8 cellular contexts compared by ENCODE assay signal in the genomic region with DNA sequence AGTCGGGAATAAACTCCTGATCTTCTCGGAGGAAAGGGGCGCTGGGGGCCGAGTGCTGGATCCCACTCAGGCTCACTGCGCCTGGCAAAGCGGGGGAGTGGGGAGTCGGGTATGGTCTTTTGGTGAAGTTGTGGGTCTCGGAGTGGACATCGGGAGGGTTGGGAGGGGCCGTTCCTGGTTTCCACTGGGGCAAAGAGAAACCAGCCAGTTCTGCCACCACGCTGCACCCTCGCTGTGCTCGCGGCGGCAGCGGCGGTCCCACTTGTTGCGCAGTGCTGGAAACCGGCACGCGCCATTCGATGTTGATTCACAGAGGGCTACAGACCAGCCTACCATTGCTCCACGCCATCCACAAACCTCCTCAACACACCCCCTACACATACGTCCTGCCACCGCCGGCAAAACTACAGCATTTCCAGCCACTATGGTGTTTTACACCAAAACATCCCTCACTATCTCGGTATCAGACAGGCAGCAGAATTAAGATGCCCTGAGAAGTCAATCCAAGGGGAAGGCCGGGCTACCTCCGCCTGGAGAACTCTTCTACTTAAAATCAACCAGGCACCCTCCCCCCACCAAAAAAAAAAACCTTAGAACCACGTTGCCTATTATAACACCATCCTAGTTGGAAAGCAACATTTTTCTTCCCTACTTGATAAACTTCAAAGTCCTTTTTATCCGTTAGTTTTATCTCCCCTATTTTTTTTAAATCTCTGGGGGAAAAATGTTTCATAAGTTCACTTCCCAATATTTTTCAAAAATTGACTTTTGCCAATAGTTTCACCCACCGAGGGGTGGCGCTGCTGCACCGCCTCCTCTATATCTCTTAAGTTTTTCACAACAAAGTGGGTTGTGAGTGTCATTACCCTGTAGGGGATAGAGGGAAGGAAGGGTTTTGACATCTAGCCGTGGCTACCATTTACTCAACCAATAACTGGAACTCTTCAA. TPM values are rescaled to one million over a fixed set of nuclear protein-coding genes. Genes with fewer than 3 reads are reported as not detected.
A peak's percentile ranks its signal among the peaks of the same experiment; 100 is the strongest.
DNase-seq lines count a peak whose midpoint lies in the region; ATAC-seq, FAIRE-seq and TF ChIP-seq lines count a peak whose summit lies in the region.

No MANE protein-coding gene starts in this region.

- H3K27me3 ChIP-seq in bronchial epithelial cell (ENCODE audit: control insufficient read depth, insufficient read depth, low read length): no peaks in the 10 kb centered on the region
- no peaks in the 10 kb centered on the region for H3K27me3 ChIP-seq in smooth muscle cell (ENCODE audit: low read depth)

- H3K4me3 ChIP-seq in bronchial epithelial cell (ENCODE audit: low read depth, low read length) (peak overlapping the region; percentile 43), smooth muscle cell (peak overlapping the region; percentile 96)

- H3K36me3 ChIP-seq in bronchial epithelial cell (ENCODE audit: control insufficient read depth, insufficient read depth, low read length) (no peaks in the 10 kb centered on the region), smooth muscle cell (ENCODE audit: low read depth) (no peaks in the 10 kb centered on the region)

- POLR2A ChIA-PET in GM10248 (lab: Yijun Ruan, JAX): interaction anchor here (0.6 kb wide), 2 partner anchors 160 to 1217 kb away, joined by 3 read pairs; no protein-coding TSS in a partner anchor

- DNase-seq in GM10248 (ENCODE audit: extremely low spot score): no peak
- DNase-seq in NCI-H2081 (lab: John Stamatoyannopoulos, UW): peak; percentile 67 to 72
- DNase-seq in UCSD-AML1 (lab: John Stamatoyannopoulos, UW; ENCODE audit: unreplicated experiment): peak; percentile 67
- peak; percentile 69 for DNase-seq in bronchial epithelial cell (ENCODE audit: low read depth)
- DNase-seq in islet precursor cell: peak; percentile 82
- peak; percentile 40 for DNase-seq in smooth muscle cell (lab: John Stamatoyannopoulos, UW; ENCODE audit: unreplicated experiment)
- DNase-seq in 8988T: no peak

- H3K9me3 ChIP-seq in smooth muscle cell (replicated peaks; ENCODE audit: low read depth): no peaks in the 10 kb centered on the region

- H3F3A ChIP-seq in smooth muscle cell (ENCODE audit: low read depth): peaks cover 6% of the 10 kb centered on the region

- WGBS in smooth muscle cell (ENCODE audit: low lambda C conversion rate): under 1% methylated on average over 35 of the region's 35 CpGs

- H3K4me1 ChIP-seq in smooth muscle cell (ENCODE audit: low read depth): peaks cover 13% of the 10 kb centered on the region

- H3K27ac ChIP-seq in smooth muscle cell (ENCODE audit: low read depth): peak overlapping the region; percentile 99

- CTCF ChIA-PET in GM10248 (lab: Yijun Ruan, JAX): interaction anchor here (0.6 to 11.9 kb wide), 56 partner anchors 7 to 1614 kb away, joined by 3 to 530 read pairs (median 6); a partner anchor contains a TSS

- peaks cover 48% of the 10 kb centered on the region for H4K20me1 ChIP-seq in smooth muscle cell (ENCODE audit: low read depth)

- TF ChIP-seq CTCF in GM10248 (IDR thresholded peaks at IDR 0.05; ENCODE audit: control extremely low read depth, extremely low read depth, low read depth, missing control alignments): peak; percentile 76
- peak; percentile 62 for TF ChIP-seq CTCF in bronchial epithelial cell (IDR thresholded peaks at IDR 0.05; ENCODE audit: insufficient read depth, low read length, severe bottlenecking)
- peak; percentile 96 for TF ChIP-seq CTCF in smooth muscle cell (IDR thresholded peaks at IDR 0.05; ENCODE audit: borderline replicate concordance, insufficient read depth, poor library complexity, severe bottlenecking)

- no peak for FAIRE-seq in bronchial epithelial cell (lab: Jason Lieb, UNC)

- H3K79me2 ChIP-seq in smooth muscle cell (ENCODE audit: low read depth): peaks cover 52% of the 10 kb centered on the region

- no peak for ATAC-seq in HG03460 (IDR thresholded peaks at IDR 0.05; ENCODE audit: unreplicated experiment)

- H2AFZ ChIP-seq in smooth muscle cell (ENCODE audit: low read depth): no peak overlapping the region

- H3K4me2 ChIP-seq in smooth muscle cell: peak overlapping the region; percentile 99

- peak overlapping the region; percentile 76 for H3K9ac ChIP-seq in smooth muscle cell (ENCODE audit: low read depth)

RNA-seq across cellular contexts. Expression of a gene that starts 3.6 kb away (rescaled TPM):
- total RNA-seq in bronchial epithelial cell (6.8 and 9.0 TPM in 2 replicates), smooth muscle cell (30.8 and 39.1 TPM in 2 replicates)
- polyA plus RNA-seq in smooth muscle cell: 16.8 and 18.3 TPM in 2 replicates

RNA-seq across cellular contexts. Expression of a gene that starts 39.3 kb away (rescaled TPM):
- not detected in 2 replicates for total RNA-seq in bronchial epithelial cell
- total RNA-seq in smooth muscle cell: not detected in 2 replicates
- polyA plus RNA-seq in smooth muscle cell: not detected in 2 replicates

Comparison
In these comparisons a context has a peak if more than half of its experiments do, and no peak if none do; other contexts are left out.
1. DNase-seq: peak in NCI-H2081 (2 of 2), UCSD-AML1 (single experiment), bronchial epithelial cell (single experiment), islet precursor cell (single experiment) and smooth muscle cell (single experiment); none in GM10248 (single experiment) and 8988T (single experiment).
2. Peak in every context shown above with its lines, with median percentiles within 50 percentile points of each other: CTCF ChIP-seq.